In the genomic region with DNA sequence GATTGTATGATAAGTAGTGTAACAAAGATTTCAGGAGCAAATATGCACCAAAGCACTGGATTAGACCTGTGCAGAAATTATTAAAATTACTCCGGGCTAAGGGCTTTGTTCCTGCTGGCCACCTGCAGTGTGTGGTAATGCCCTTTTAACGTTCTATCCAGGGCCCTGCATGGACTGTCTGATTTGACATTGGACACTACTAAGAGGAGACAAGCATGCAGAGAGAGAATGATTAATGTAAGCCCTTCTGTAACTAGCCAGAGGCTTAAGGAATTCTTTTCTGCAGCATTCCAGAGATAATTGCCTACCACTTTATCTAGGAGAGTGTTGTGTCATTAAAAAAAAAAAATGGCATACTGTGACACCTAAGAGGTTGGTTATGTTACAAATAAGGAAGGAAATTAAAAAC, we compare ENCODE assay signal across 1 cellular context.
TF ChIP-seq lines count a peak whose summit lies in the region.

No MANE protein-coding gene starts in this region.

TF ChIP-seq in HEK293, 187 proteins besides CTCF, POLR2A, EP300 and RAD21 (continued from another document and continues in another):
- TF ChIP-seq, protein P1, sequence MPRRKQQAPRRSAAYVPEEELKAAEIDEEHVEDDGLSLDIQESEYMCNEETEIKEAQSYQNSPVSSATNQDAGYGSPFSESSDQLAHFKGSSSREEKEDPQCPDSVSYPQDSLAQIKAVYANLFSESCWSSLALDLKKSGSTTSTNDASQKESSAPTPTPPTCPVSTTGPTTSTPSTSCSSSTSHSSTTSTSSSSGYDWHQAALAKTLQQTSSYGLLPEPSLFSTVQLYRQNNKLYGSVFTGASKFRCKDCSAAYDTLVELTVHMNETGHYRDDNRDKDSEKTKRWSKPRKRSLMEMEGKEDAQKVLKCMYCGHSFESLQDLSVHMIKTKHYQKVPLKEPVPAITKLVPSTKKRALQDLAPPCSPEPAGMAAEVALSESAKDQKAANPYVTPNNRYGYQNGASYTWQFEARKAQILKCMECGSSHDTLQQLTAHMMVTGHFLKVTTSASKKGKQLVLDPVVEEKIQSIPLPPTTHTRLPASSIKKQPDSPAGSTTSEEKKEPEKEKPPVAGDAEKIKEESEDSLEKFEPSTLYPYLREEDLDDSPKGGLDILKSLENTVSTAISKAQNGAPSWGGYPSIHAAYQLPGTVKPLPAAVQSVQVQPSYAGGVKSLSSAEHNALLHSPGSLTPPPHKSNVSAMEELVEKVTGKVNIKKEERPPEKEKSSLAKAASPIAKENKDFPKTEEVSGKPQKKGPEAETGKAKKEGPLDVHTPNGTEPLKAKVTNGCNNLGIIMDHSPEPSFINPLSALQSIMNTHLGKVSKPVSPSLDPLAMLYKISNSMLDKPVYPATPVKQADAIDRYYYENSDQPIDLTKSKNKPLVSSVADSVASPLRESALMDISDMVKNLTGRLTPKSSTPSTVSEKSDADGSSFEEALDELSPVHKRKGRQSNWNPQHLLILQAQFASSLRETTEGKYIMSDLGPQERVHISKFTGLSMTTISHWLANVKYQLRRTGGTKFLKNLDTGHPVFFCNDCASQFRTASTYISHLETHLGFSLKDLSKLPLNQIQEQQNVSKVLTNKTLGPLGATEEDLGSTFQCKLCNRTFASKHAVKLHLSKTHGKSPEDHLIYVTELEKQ (tag by site-specific recombination; IDR thresholded peaks at IDR 0.05; ENCODE audit: borderline replicate concordance) = peak; percentile 67
- TF ChIP-seq, protein P2, sequence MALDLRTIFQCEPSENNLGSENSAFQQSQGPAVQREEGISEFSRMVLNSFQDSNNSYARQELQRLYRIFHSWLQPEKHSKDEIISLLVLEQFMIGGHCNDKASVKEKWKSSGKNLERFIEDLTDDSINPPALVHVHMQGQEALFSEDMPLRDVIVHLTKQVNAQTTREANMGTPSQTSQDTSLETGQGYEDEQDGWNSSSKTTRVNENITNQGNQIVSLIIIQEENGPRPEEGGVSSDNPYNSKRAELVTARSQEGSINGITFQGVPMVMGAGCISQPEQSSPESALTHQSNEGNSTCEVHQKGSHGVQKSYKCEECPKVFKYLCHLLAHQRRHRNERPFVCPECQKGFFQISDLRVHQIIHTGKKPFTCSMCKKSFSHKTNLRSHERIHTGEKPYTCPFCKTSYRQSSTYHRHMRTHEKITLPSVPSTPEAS (tag by site-specific recombination; IDR thresholded peaks at IDR 0.05) = 0 out of 2 replicates have a peak, but pooled peaks have one; percentile 16
- TF ChIP-seq ZEB2 (tag by site-specific recombination; IDR thresholded peaks at IDR 0.05) = peak; percentile 64; the same call in 1 of the 2 replicates
- TF ChIP-seq BCL11A (tag by site-specific recombination; IDR thresholded peaks at IDR 0.05; ENCODE audit: low read depth) = 0 out of 2 replicates have a peak, but pooled peaks have one; percentile 53
- peak; percentile 43 for TF ChIP-seq GLIS1 (tag by site-specific recombination; IDR thresholded peaks at IDR 0.05)
- TF ChIP-seq PRDM1 (tag by site-specific recombination; IDR thresholded peaks at IDR 0.05) = peak; percentile 61
- TF ChIP-seq, protein P3, sequence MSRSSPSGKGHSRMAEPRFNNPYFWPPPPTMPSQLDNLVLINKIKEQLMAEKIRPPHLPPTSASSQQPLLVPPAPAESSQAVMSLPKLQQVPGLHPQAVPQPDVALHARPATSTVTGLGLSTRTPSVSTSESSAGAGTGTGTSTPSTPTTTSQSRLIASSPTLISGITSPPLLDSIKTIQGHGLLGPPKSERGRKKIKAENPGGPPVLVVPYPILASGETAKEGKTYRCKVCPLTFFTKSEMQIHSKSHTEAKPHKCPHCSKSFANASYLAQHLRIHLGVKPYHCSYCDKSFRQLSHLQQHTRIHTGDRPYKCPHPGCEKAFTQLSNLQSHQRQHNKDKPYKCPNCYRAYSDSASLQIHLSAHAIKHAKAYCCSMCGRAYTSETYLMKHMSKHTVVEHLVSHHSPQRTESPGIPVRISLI (tag by site-specific recombination; IDR thresholded peaks at IDR 0.05) = peak; percentile 81
- no peak for TF ChIP-seq ZNF624 (tag by site-specific recombination; IDR thresholded peaks at IDR 0.05)
- TF ChIP-seq, protein P4, sequence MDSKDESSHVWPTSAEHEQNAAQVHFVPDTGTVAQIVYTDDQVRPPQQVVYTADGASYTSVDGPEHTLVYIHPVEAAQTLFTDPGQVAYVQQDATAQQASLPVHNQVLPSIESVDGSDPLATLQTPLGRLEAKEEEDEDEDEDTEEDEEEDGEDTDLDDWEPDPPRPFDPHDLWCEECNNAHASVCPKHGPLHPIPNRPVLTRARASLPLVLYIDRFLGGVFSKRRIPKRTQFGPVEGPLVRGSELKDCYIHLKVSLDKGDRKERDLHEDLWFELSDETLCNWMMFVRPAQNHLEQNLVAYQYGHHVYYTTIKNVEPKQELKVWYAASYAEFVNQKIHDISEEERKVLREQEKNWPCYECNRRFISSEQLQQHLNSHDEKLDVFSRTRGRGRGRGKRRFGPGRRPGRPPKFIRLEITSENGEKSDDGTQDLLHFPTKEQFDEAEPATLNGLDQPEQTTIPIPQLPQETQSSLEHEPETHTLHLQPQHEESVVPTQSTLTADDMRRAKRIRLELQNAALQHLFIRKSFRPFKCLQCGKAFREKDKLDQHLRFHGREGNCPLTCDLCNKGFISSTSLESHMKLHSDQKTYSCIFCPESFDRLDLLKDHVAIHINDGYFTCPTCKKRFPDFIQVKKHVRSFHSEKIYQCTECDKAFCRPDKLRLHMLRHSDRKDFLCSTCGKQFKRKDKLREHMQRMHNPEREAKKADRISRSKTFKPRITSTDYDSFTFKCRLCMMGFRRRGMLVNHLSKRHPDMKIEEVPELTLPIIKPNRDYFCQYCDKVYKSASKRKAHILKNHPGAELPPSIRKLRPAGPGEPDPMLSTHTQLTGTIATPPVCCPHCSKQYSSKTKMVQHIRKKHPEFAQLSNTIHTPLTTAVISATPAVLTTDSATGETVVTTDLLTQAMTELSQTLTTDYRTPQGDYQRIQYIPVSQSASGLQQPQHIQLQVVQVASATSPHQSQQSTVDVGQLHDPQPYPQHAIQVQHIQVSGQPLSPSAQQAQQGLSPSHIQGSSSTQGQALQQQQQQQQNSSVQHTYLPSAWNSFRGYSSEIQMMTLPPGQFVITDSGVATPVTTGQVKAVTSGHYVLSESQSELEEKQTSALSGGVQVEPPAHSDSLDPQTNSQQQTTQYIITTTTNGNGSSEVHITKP (tag by site-specific recombination; IDR thresholded peaks at IDR 0.05) = 0 out of 2 replicates have a peak, but pooled peaks have one; percentile 15
- TF ChIP-seq SP7 (tag by site-specific recombination; IDR thresholded peaks at IDR 0.05) = peak; percentile 82
- 0 out of 2 replicates have a peak, but pooled peaks have one; percentile 33 for TF ChIP-seq ZBTB17 (tag by site-specific recombination; IDR thresholded peaks at IDR 0.05)
- peak; percentile 62 for TF ChIP-seq ZIC2 (tag by site-specific recombination; IDR thresholded peaks at IDR 0.05)
- no peak for TF ChIP-seq ZNF239 (tag by site-specific recombination; IDR thresholded peaks at IDR 0.05)
- TF ChIP-seq KLF9 (tag by site-specific recombination; IDR thresholded peaks at IDR 0.05; ENCODE audit: low read depth) = no peak
- peak; percentile 31; the same call in 1 of the 2 replicates for TF ChIP-seq GFI1B (tag by site-specific recombination; IDR thresholded peaks at IDR 0.05)
- TF ChIP-seq TRIM28 (IDR thresholded peaks at IDR 0.05; ENCODE audit: borderline replicate concordance, low read length) = 0 out of 2 replicates have a peak, but pooled peaks have one; percentile 61
- peak; percentile 70; the same call in 1 of the 2 replicates for TF ChIP-seq ZNF391 (tag by site-specific recombination; IDR thresholded peaks at IDR 0.05; ENCODE audit: borderline replicate concordance, low read depth)
- TF ChIP-seq, protein P5, sequence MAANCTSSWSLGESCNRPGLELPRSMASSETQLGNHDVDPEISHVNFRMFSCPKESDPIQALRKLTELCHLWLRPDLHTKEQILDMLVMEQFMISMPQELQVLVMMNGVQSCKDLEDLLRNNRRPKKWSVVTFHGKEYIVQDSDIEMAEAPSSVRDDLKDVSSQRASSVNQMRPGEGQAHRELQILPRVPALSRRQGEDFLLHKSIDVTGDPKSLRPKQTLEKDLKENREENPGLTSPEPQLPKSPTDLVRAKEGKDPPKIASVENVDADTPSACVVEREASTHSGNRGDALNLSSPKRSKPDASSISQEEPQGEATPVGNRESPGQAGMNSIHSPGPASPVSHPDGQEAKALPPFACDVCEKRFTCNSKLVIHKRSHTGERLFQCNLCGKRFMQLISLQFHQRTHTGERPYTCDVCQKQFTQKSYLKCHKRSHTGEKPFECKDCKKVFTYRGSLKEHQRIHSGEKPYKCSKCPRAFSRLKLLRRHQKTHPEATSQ (tag by site-specific recombination; IDR thresholded peaks at IDR 0.05) = no peak
- TF ChIP-seq ZNF132 (tag by site-specific recombination; IDR thresholded peaks at IDR 0.05; ENCODE audit: borderline replicate concordance) = no peak
- TF ChIP-seq OSR2 (tag by site-specific recombination; IDR thresholded peaks at IDR 0.05) = peak; percentile 67
- TF ChIP-seq ZNF366 (tag by site-specific recombination; conservative IDR thresholded peaks at IDR 0.05) = peak; percentile 64
- TF ChIP-seq, protein P6, sequence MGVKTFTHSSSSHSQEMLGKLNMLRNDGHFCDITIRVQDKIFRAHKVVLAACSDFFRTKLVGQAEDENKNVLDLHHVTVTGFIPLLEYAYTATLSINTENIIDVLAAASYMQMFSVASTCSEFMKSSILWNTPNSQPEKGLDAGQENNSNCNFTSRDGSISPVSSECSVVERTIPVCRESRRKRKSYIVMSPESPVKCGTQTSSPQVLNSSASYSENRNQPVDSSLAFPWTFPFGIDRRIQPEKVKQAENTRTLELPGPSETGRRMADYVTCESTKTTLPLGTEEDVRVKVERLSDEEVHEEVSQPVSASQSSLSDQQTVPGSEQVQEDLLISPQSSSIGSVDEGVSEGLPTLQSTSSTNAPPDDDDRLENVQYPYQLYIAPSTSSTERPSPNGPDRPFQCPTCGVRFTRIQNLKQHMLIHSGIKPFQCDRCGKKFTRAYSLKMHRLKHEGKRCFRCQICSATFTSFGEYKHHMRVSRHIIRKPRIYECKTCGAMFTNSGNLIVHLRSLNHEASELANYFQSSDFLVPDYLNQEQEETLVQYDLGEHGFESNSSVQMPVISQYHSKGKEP (tag by site-specific recombination; IDR thresholded peaks at IDR 0.05) = peak; percentile 66
- no peak for TF ChIP-seq ZNF777 (tag by site-specific recombination; IDR thresholded peaks at IDR 0.05; ENCODE audit: borderline replicate concordance)
- TF ChIP-seq GLI2 (tag by site-specific recombination; IDR thresholded peaks at IDR 0.05; ENCODE audit: borderline replicate concordance, low read depth) = no peak
- TF ChIP-seq, protein P7, sequence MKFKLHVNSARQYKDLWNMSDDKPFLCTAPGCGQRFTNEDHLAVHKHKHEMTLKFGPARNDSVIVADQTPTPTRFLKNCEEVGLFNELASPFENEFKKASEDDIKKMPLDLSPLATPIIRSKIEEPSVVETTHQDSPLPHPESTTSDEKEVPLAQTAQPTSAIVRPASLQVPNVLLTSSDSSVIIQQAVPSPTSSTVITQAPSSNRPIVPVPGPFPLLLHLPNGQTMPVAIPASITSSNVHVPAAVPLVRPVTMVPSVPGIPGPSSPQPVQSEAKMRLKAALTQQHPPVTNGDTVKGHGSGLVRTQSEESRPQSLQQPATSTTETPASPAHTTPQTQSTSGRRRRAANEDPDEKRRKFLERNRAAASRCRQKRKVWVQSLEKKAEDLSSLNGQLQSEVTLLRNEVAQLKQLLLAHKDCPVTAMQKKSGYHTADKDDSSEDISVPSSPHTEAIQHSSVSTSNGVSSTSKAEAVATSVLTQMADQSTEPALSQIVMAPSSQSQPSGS (tag by site-specific recombination; IDR thresholded peaks at IDR 0.05; ENCODE audit: low read depth) = no peak
- peak; percentile 76 for TF ChIP-seq ZNF843 (tag by site-specific recombination; IDR thresholded peaks at IDR 0.05)
- TF ChIP-seq, protein P8, sequence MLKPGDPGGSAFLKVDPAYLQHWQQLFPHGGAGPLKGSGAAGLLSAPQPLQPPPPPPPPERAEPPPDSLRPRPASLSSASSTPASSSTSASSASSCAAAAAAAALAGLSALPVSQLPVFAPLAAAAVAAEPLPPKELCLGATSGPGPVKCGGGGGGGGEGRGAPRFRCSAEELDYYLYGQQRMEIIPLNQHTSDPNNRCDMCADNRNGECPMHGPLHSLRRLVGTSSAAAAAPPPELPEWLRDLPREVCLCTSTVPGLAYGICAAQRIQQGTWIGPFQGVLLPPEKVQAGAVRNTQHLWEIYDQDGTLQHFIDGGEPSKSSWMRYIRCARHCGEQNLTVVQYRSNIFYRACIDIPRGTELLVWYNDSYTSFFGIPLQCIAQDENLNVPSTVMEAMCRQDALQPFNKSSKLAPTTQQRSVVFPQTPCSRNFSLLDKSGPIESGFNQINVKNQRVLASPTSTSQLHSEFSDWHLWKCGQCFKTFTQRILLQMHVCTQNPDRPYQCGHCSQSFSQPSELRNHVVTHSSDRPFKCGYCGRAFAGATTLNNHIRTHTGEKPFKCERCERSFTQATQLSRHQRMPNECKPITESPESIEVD (tag by site-specific recombination; IDR thresholded peaks at IDR 0.05) = peak; percentile 85
- TF ChIP-seq TCF7L2 (IDR thresholded peaks at IDR 0.05; ENCODE audit: borderline replicate concordance, low read depth, low read length) = peak; percentile 69; the same call in 1 of the 2 replicates
- peak; percentile 89 for TF ChIP-seq ZFP69B (tag by site-specific recombination; IDR thresholded peaks at IDR 0.05)
- peak; percentile 79; the same call in 1 of the 2 replicates for TF ChIP-seq MEIS1 (CRISPR knock-in tag; IDR thresholded peaks at IDR 0.05; ENCODE audit: borderline replicate concordance)
- TF ChIP-seq ZXDB (tag by site-specific recombination; IDR thresholded peaks at IDR 0.05) = peak; percentile 66; the same call in 1 of the 2 replicates
- TF ChIP-seq, protein P9, sequence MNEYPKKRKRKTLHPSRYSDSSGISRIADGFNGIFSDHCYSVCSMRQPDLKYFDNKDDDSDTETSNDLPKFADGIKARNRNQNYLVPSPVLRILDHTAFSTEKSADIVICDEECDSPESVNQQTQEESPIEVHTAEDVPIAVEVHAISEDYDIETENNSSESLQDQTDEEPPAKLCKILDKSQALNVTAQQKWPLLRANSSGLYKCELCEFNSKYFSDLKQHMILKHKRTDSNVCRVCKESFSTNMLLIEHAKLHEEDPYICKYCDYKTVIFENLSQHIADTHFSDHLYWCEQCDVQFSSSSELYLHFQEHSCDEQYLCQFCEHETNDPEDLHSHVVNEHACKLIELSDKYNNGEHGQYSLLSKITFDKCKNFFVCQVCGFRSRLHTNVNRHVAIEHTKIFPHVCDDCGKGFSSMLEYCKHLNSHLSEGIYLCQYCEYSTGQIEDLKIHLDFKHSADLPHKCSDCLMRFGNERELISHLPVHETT (tag by site-specific recombination; IDR thresholded peaks at IDR 0.05) = peak; percentile 47; the same call in 1 of the 2 replicates
- TF ChIP-seq ZBTB7A (tag by site-specific recombination; IDR thresholded peaks at IDR 0.05; ENCODE audit: low read depth) = no peak
- TF ChIP-seq KLF10 (tag by site-specific recombination; IDR thresholded peaks at IDR 0.05) = no peak; the same call in 1 of the 2 replicates
- peak; percentile 61; the same call in 1 of the 2 replicates for TF ChIP-seq IKZF3 (tag by site-specific recombination; IDR thresholded peaks at IDR 0.05)
- TF ChIP-seq ZNF830 (tag by site-specific recombination; IDR thresholded peaks at IDR 0.05; ENCODE audit: low read depth) = no peak
- TF ChIP-seq ZNF501 (tag by site-specific recombination; IDR thresholded peaks at IDR 0.05) = no peak
- no peak for TF ChIP-seq ZNF521 (tag by site-specific recombination; IDR thresholded peaks at IDR 0.05)
- peak; percentile 67 for TF ChIP-seq WT1 (tag by site-specific recombination; IDR thresholded peaks at IDR 0.05)
- no peak for TF ChIP-seq MYNN (tag by site-specific recombination; IDR thresholded peaks at IDR 0.05; ENCODE audit: borderline replicate concordance)
- TF ChIP-seq ZNF510 (tag by site-specific recombination; IDR thresholded peaks at IDR 0.05; ENCODE audit: insufficient replicate concordance) = peak; percentile 18
- peak; percentile 69 for TF ChIP-seq ZNF629 (tag by site-specific recombination; IDR thresholded peaks at IDR 0.05)
